Comparison of ENCODE assay signal across 27 cellular contexts in the genomic region with DNA sequence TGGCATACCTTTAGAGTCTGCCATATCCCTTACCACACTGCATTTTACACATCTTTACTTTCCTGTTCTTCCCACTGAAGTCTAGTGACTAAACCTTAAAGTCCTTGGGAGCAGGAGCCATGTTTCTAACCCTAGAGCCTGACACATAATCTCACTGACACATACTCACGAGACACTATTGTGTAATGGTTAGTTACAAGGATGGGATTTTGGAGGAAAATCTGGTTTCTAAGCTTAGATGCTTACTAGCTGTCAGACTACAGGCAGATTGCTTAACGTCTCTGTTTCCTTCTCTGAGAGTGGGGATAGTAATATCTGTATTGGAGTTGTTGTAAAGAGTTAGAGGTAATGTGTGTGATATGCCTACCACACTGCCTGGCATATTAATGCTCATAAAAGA. TPM values are rescaled to one million over a fixed set of nuclear protein-coding genes. Genes with fewer than 3 reads are reported as not detected.
A peak's percentile ranks its signal among the peaks of the same experiment; 100 is the strongest.
DNase-seq lines count a peak whose midpoint lies in the region; TF ChIP-seq lines count a peak whose summit lies in the region.
"Had no signal": no experiment of that assay in that cellular context is flagged by ENCODE, and none has a peak within 500 bp of the region (broad histone marks: within the 10 kb centered on the region; RNA-seq: fewer than 3 reads in every experiment).

No MANE protein-coding gene starts in this region.

- peaks cover 5% of the 10 kb centered on the region for H3K4me1 Mint-ChIP-seq in MCF 10A (ENCODE audit: insufficient read depth, unreplicated experiment)
- H3K4me1 Mint-ChIP-seq: activated naive CD4-positive, alpha-beta T cell treated with anti-CD3 and anti-CD28 coated beads, Interleukin-2, amount 50 U/mL, for 24 hours; CD4-positive, alpha-beta memory T cell; endodermal cell; WTC11 had no signal

- H3K27me3 Mint-ChIP-seq in MCF 10A (ENCODE audit: insufficient read depth, unreplicated experiment), result no peaks in the 10 kb centered on the region
- H3K27me3 Mint-ChIP-seq: activated naive CD4-positive, alpha-beta T cell treated with anti-CD3 and anti-CD28 coated beads, Interleukin-2, amount 50 U/mL, for 24 hours; CD4-positive, alpha-beta memory T cell; natural killer cell treated with Interleukin-12 subunit alpha and Interleukin-12 subunit beta and Interleukin-15 and Interleukin-18, amount 100 ng/mL, for 72 hours had no signal

- peak overlapping the region; percentile 57 for H3K27ac Mint-ChIP-seq in MCF 10A (ENCODE audit: low read depth, unreplicated experiment)
- H3K27ac Mint-ChIP-seq: activated naive CD4-positive, alpha-beta T cell treated with anti-CD3 and anti-CD28 coated beads, Interleukin-2, amount 50 U/mL, for 24 hours; activated T-helper 1 cell treated with anti-CD3 and anti-CD28 coated beads, Interleukin-12 subunit alpha, Interleukin-12 subunit beta, Interleukin-2, Interleukin-4 antibody, amounts not matched to agents 30 ng/mL and 10 ng/mL and 1 ng/mL, durations not matched to agents 14 hours and 24 hours and 36 hours; endodermal cell; natural killer cell treated with Interleukin-12 subunit alpha and Interleukin-12 subunit beta and Interleukin-15 and Interleukin-18, amount 100 ng/mL, for 72 hours; WTC11 had no signal

- H3K36me3 ChIP-seq in breast epithelium (no peaks in the 10 kb centered on the region), thyroid gland (no peaks in the 10 kb centered on the region), MG63 (peaks cover 25% of the 10 kb centered on the region), stomach (no peaks in the 10 kb centered on the region)
- H3K36me3 ChIP-seq: esophagus muscularis mucosa, upper lobe of left lung had no signal

- H3K4me3 ChIP-seq in breast epithelium (no peak overlapping the region), cardiac fibroblast (replicated peaks in 1 of 2; ENCODE audit: low read depth in 2 of 2, low read length in 2 of 2) (no peak overlapping the region), thyroid gland (replicated peaks in 1 of 3) (no peak overlapping the region), MG63 (no peak overlapping the region), stomach (no peak overlapping the region)
- H3K4me3 ChIP-seq: esophagus muscularis mucosa, GM12878, smooth muscle cell, upper lobe of left lung had no signal

- TF ChIP-seq POLR2A in breast epithelium (IDR thresholded peaks at IDR 0.05) (no peak), thyroid gland (IDR thresholded peaks at IDR 0.05) (no peak), stomach (IDR thresholded peaks at IDR 0.05) (no peak)

- BruUV-seq in MCF 10A (replicated peaks; lab: Mats Ljungman, UMichigan), result no TSS peak

- TF ChIP-seq CTCF in MCF 10A (IDR thresholded peaks at IDR 0.05; ENCODE audit: unreplicated experiment) (no peak), breast epithelium (IDR thresholded peaks at IDR 0.05) (no peak), cardiac fibroblast (IDR thresholded peaks at IDR 0.05; ENCODE audit: low read depth, low read length) (no peak), thyroid gland (IDR thresholded peaks at IDR 0.05) (no peak), stomach (IDR thresholded peaks at IDR 0.05) (no peak)

- DNase-seq in MCF 10A (ENCODE audit: unreplicated experiment) (no peak), breast epithelium (ENCODE audit: low spot score in 2 of 2) (no peak), cardiac fibroblast (ENCODE audit: low read depth in 2 of 2) (peak; percentile 26 to 53), kidney tubule cell (ENCODE audit: low spot score) (peak; percentile 5), SKM-1 (lab: John Stamatoyannopoulos, UW; ENCODE audit: unreplicated experiment) (no peak), thyroid gland (no peak), MG63 (no peak), stomach (no peak)
- DNase-seq: 8988T; CD4-positive, alpha-beta memory T cell; endodermal cell; islet precursor cell; NCI-H1048; NCI-H1694; retina; Right ventricle myocardium superior; stimulated activated CD4-positive, alpha-beta T cell treated with anti-CD3 and anti-CD28 coated beads, Interleukin-2, amount 100 ng/mL, for 24 hours; T1000; upper lobe of left lung had no signal

- H3K27me3 ChIP-seq in breast epithelium (no peaks in the 10 kb centered on the region), thyroid gland (no peaks in the 10 kb centered on the region), MG63 (no peaks in the 10 kb centered on the region), stomach (no peaks in the 10 kb centered on the region)
- H3K27me3 ChIP-seq: esophagus muscularis mucosa, upper lobe of left lung had no signal

- no peaks in the 10 kb centered on the region for H3K9me3 Mint-ChIP-seq in MCF 10A (ENCODE audit: unreplicated experiment)
- H3K9me3 Mint-ChIP-seq: activated naive CD4-positive, alpha-beta T cell treated with anti-CD3 and anti-CD28 coated beads, Interleukin-2, amount 50 U/mL, for 24 hours; activated T-helper 1 cell treated with anti-CD3 and anti-CD28 coated beads, Interleukin-12 subunit alpha, Interleukin-12 subunit beta, Interleukin-2, Interleukin-4 antibody, amounts not matched to agents 30 ng/mL and 10 ng/mL and 1 ng/mL, durations not matched to agents 14 hours and 24 hours and 36 hours; CD4-positive, alpha-beta memory T cell; endodermal cell; natural killer cell treated with Interleukin-12 subunit alpha and Interleukin-12 subunit beta and Interleukin-15 and Interleukin-18, amount 100 ng/mL, for 72 hours; WTC11 had no signal

- WGBS in thyroid gland, 2 donors, result 84 to 93% methylated on average over 2 of the region's 2 CpGs
- WGBS in stomach, 5 donors, result 87 to 96% (median 93%) methylated on average over 2 of the region's 2 CpGs

- no peaks in the 10 kb centered on the region for H3K4me1 ChIP-seq in breast epithelium
- H3K4me1 ChIP-seq in thyroid gland, result no peaks in the 10 kb centered on the region
- H3K4me1 ChIP-seq in stomach, result no peaks in the 10 kb centered on the region
- H3K4me1 ChIP-seq: esophagus muscularis mucosa, upper lobe of left lung had no signal

- H3K9me3 ChIP-seq in breast epithelium (no peaks in the 10 kb centered on the region), thyroid gland (no peaks in the 10 kb centered on the region), MG63 (no peaks in the 10 kb centered on the region), stomach (no peaks in the 10 kb centered on the region)
- H3K9me3 ChIP-seq: esophagus muscularis mucosa, upper lobe of left lung had no signal

- H3K27ac ChIP-seq in breast epithelium, result no peak overlapping the region
- no peak overlapping the region for H3K27ac ChIP-seq in thyroid gland
- H3K27ac ChIP-seq in stomach, result no peak overlapping the region
- H3K27ac ChIP-seq: esophagus muscularis mucosa, KMS-11, upper lobe of left lung had no signal

- POLR2A ChIA-PET in MCF 10A (lab: Yijun Ruan, JAX), result no interaction called here

- CTCF ChIA-PET in MCF 10A (lab: Yijun Ruan, JAX), result interaction anchor here (0.9 kb wide), 1 partner anchor 203 kb away, joined by 3 read pairs; no protein-coding TSS in a partner anchor

- intact Hi-C loops in MCF 10A (cut with micrococcal nuclease), result no loop called here
- intact Hi-C loops in breast epithelium (cut with DNase I; ENCODE audit: low total_unique reads), result no loop called here
- intact Hi-C loops in thyroid gland (cut with DNase I), result no loop called here
- intact Hi-C loops in stomach (cut with DNase I; ENCODE audit: low total_unique reads), result no loop called here

- no peak for TF ChIP-seq EP300 in stomach (IDR thresholded peaks at IDR 0.05)

- peaks cover 9% of the 10 kb centered on the region for H3K36me3 Mint-ChIP-seq in MCF 10A (ENCODE audit: insufficient read depth, unreplicated experiment)
- H3K36me3 Mint-ChIP-seq: activated naive CD4-positive, alpha-beta T cell treated with anti-CD3 and anti-CD28 coated beads, Interleukin-2, amount 50 U/mL, for 24 hours; CD4-positive, alpha-beta memory T cell had no signal

- no peak overlapping the region for H3K4me3 Mint-ChIP-seq in MCF 10A (ENCODE audit: unreplicated experiment)
- H3K4me3 Mint-ChIP-seq: activated naive CD4-positive, alpha-beta T cell treated with anti-CD3 and anti-CD28 coated beads, Interleukin-2, amount 50 U/mL, for 24 hours; activated T-helper 1 cell treated with anti-CD3 and anti-CD28 coated beads, Interleukin-12 subunit alpha, Interleukin-12 subunit beta, Interleukin-2, Interleukin-4 antibody, amounts not matched to agents 30 ng/mL and 10 ng/mL and 1 ng/mL, durations not matched to agents 14 hours and 24 hours and 36 hours; CD4-positive, alpha-beta memory T cell; endodermal cell; natural killer cell treated with Interleukin-12 subunit alpha and Interleukin-12 subunit beta and Interleukin-15 and Interleukin-18, amount 100 ng/mL, for 72 hours; WTC11 had no signal

RNA-seq across cellular contexts. Expression of a gene that starts 6.2 kb away (rescaled TPM):
- total RNA-seq in MCF 10A (2022), result 77.9 and 87.1 TPM in 2 replicates
- total RNA-seq in breast epithelium, result 10 to 100 TPM; 18.6 to 38.0 (median 29.0) TPM
- 10 to 100 TPM; 23.5 to 46.5 (median 41.7) TPM for total RNA-seq in thyroid gland
- 14.6 and 56.7 TPM in 2 replicates for total RNA-seq in MG63 (2014; rRNA removed; shearing (Covaris generic); ENCODE audit: low replicate concordance)
- 10 to 100 TPM in 4 of 5 donors, not detected in 1; 16.5 to 34.8 (median 23.6) TPM for total RNA-seq in stomach
- polyA plus RNA-seq in stomach, result 10 to 100 TPM; 29.0 to 41.0 (median 37.0) TPM

RNA-seq across cellular contexts. Expression of a gene that starts 17.1 kb away (rescaled TPM):
- total RNA-seq in MCF 10A (2022) (7.1 and 10.8 TPM in 2 replicates), breast epithelium (1 to 10 TPM; 2.1 to 5.4 (median 2.9) TPM), thyroid gland (10 to 100 TPM in 1 of 4 donors, 1 to 10 TPM in 2, under 1 TPM in 1; 0.67 to 10.2 (median 3.1) TPM), stomach (10 to 100 TPM in 2 of 5 donors, 1 to 10 TPM in 2, not detected in 1; 4.6 to 20.2 (median 10.6) TPM)
- 33.4 and 44.3 TPM in 2 replicates for total RNA-seq in MG63 (2014; rRNA removed; shearing (Covaris generic); ENCODE audit: low replicate concordance)
- polyA plus RNA-seq in stomach, result 1 to 10 TPM; 2.5 to 5.0 (median 4.3) TPM

Comparison
In these comparisons a context has a peak if more than half of its experiments do, and no peak if none do; other contexts are left out.
1. DNase-seq: peak in cardiac fibroblast (2 of 2) and kidney tubule cell (single experiment); none in MCF 10A (single experiment), breast epithelium (0 of 2), SKM-1 (single experiment), thyroid gland (0 of 2), MG63 (single experiment) and stomach (single experiment).